ENCODE assay signal across 14 cellular contexts in genomic region chr19:18467978-18468377, GRCh38. TPM values are rescaled to one million over a fixed set of nuclear protein-coding genes. Genes with fewer than 3 reads are reported as not detected.
DNase-seq lines count a peak whose midpoint lies in the region; ATAC-seq, FAIRE-seq and TF ChIP-seq lines count a peak whose summit lies in the region.
"Had no signal": no experiment of that assay in that cellular context is flagged by ENCODE, and none has a peak within 500 bp of the region (broad histone marks: within the 10 kb centered on the region; RNA-seq: fewer than 3 reads in every experiment).

No MANE protein-coding gene starts in this region.

- H3K27me3 Mint-ChIP-seq in natural killer cell treated with Interleukin-12 subunit alpha and Interleukin-12 subunit beta and Interleukin-15 and Interleukin-18, amount 100 ng/mL, for 72 hours = no peaks in the 10 kb centered on the region
- H3K27me3 Mint-ChIP-seq in natural killer cell (ENCODE audit: low read depth in 2 of 2) (no peaks in the 10 kb centered on the region), memory B cell (no peaks in the 10 kb centered on the region)
- H3K27me3 Mint-ChIP-seq in activated T-helper 17 cell treated with anti-CD3 and anti-CD28 coated beads, Interleukin-2, amount 50 U/mL, for 72 hours = no peaks in the 10 kb centered on the region

- no peaks in the 10 kb centered on the region for H3K9me3 Mint-ChIP-seq in natural killer cell treated with Interleukin-12 subunit alpha and Interleukin-12 subunit beta and Interleukin-15 and Interleukin-18, amount 100 ng/mL, for 72 hours
- H3K9me3 Mint-ChIP-seq in natural killer cell (no peaks in the 10 kb centered on the region), memory B cell (no peaks in the 10 kb centered on the region)
- H3K9me3 Mint-ChIP-seq in activated T-helper 17 cell treated with anti-CD3 and anti-CD28 coated beads, Interleukin-2, amount 50 U/mL, for 72 hours = no peaks in the 10 kb centered on the region

- FAIRE-seq in urothelium cell line (lab: Jason Lieb, UNC) = peak; percentile 71
- FAIRE-seq: frontal cortex had no signal

- H3K4me1 Mint-ChIP-seq in natural killer cell treated with Interleukin-12 subunit alpha and Interleukin-12 subunit beta and Interleukin-15 and Interleukin-18, amount 100 ng/mL, for 72 hours (ENCODE audit: low read depth in 2 of 2) = peaks cover 20 to 39% of the 10 kb centered on the region in 2 donors
- H3K4me1 Mint-ChIP-seq in natural killer cell (peaks cover 20 to 43% of the 10 kb centered on the region in 2 donors), memory B cell (peaks cover 10% of the 10 kb centered on the region)
- H3K4me1 Mint-ChIP-seq in activated T-helper 17 cell treated with anti-CD3 and anti-CD28 coated beads, Interleukin-2, amount 50 U/mL, for 72 hours = peaks cover 14% of the 10 kb centered on the region

- no peaks in the 10 kb centered on the region for H3K36me3 Mint-ChIP-seq in natural killer cell treated with Interleukin-12 subunit alpha and Interleukin-12 subunit beta and Interleukin-15 and Interleukin-18, amount 100 ng/mL, for 72 hours
- H3K36me3 Mint-ChIP-seq in natural killer cell = no peaks in the 10 kb centered on the region
- peaks cover 57% of the 10 kb centered on the region for H3K36me3 Mint-ChIP-seq in activated T-helper 17 cell treated with anti-CD3 and anti-CD28 coated beads, Interleukin-2, amount 50 U/mL, for 72 hours (ENCODE audit: low read depth)
- H3K36me3 Mint-ChIP-seq in memory B cell = peaks cover 11% of the 10 kb centered on the region

- peak overlapping the region; percentile 40 to 70 for H3K27ac Mint-ChIP-seq in natural killer cell treated with Interleukin-12 subunit alpha and Interleukin-12 subunit beta and Interleukin-15 and Interleukin-18, amount 100 ng/mL, for 72 hours
- H3K27ac Mint-ChIP-seq in natural killer cell (peak overlapping the region in 1 of 2 donors; percentile 73), memory B cell (peak overlapping the region; percentile 76)
- H3K27ac Mint-ChIP-seq in activated T-helper 17 cell treated with anti-CD3 and anti-CD28 coated beads, Interleukin-2, amount 50 U/mL, for 72 hours = peak overlapping the region; percentile 78

- no peak overlapping the region for H3K4me3 Mint-ChIP-seq in natural killer cell treated with Interleukin-12 subunit alpha and Interleukin-12 subunit beta and Interleukin-15 and Interleukin-18, amount 100 ng/mL, for 72 hours
- H3K4me3 Mint-ChIP-seq in natural killer cell = no peak overlapping the region
- no peak overlapping the region for H3K4me3 Mint-ChIP-seq in activated T-helper 17 cell treated with anti-CD3 and anti-CD28 coated beads, Interleukin-2, amount 50 U/mL, for 72 hours
- H3K4me3 Mint-ChIP-seq in memory B cell = no peak overlapping the region

- no peak for ATAC-seq in natural killer cell treated with Interleukin-12 subunit alpha and Interleukin-12 subunit beta and Interleukin-15 and Interleukin-18, amount 100 ng/mL, for 72 hours
- no peak for ATAC-seq in natural killer cell
- no peak for ATAC-seq in activated T-helper 17 cell treated with anti-CD3 and anti-CD28 coated beads, Interleukin-2, amount 50 U/mL, for 72 hours (replicated peaks)
- no peak for ATAC-seq in memory B cell (ENCODE audit: low read depth)
- no peak for ATAC-seq in HG02759 (IDR thresholded peaks at IDR 0.05; ENCODE audit: unreplicated experiment)

- TF ChIP-seq CTCF in natural killer cell (IDR thresholded peaks at IDR 0.05) = no peak

- intact Hi-C loops in natural killer cell (cut with micrococcal nuclease) = loop anchor here (5.0 kb wide), 1 partner anchor 379 kb away; no protein-coding TSS in a partner anchor

- no peak for DNase-seq in natural killer cell treated with Interleukin-12 subunit alpha and Interleukin-12 subunit beta and Interleukin-15 and Interleukin-18, amount 100 ng/mL, for 72 hours (ENCODE audit: low spot score)
- DNase-seq in natural killer cell (no peak), memory B cell (ENCODE audit: low spot score in 2 of 2) (no peak), urothelium cell line (ENCODE audit: low spot score) (no peak), activated gamma-delta T cell (lab: John Stamatoyannopoulos, UW) (no peak), NCI-H187 treated with DMSO at 0.1 percent for 48 hours (lab: John Stamatoyannopoulos, UW) (no peak)
- DNase-seq: colonic mucosa; COR-L47; EL; NCI-H526; stimulated activated CD4-positive, alpha-beta T cell treated with anti-CD3 and anti-CD28 coated beads, Interleukin-2, amount 100 ng/mL, for 48 hours had no signal

RNA-seq across cellular contexts. Expression of gene ISYNA1, which starts 30.0 kb away (rescaled TPM):
- 10 to 100 TPM; 19.0 to 25.6 TPM for total RNA-seq in natural killer cell treated with Interleukin-12 subunit alpha and Interleukin-12 subunit beta and Interleukin-15 and Interleukin-18, amount 100 ng/mL, for 72 hours
- total RNA-seq in natural killer cell = 10 to 100 TPM; 39.7 to 53.6 (median 40.1) TPM
- total RNA-seq in activated T-helper 17 cell treated with anti-CD3 and anti-CD28 coated beads, Interleukin-2, amount 50 U/mL, for 72 hours = 10 to 100 TPM; 15.9 to 22.0 TPM

RNA-seq across cellular contexts. Expression of gene SSBP4, which starts 48.8 kb away (rescaled TPM):
- total RNA-seq in natural killer cell treated with Interleukin-12 subunit alpha and Interleukin-12 subunit beta and Interleukin-15 and Interleukin-18, amount 100 ng/mL, for 72 hours = 100 to 1,000 TPM; 112 to 271 TPM
- total RNA-seq in natural killer cell = 100 to 1,000 TPM; 137 to 169 (median 158) TPM
- 100 to 1,000 TPM in 1 of 2 donors, 10 to 100 TPM in 1; 73.8 to 169 TPM for total RNA-seq in activated T-helper 17 cell treated with anti-CD3 and anti-CD28 coated beads, Interleukin-2, amount 50 U/mL, for 72 hours

RNA-seq across cellular contexts. Expression of gene ELL, which starts 53.9 kb away (rescaled TPM):
- total RNA-seq in natural killer cell treated with Interleukin-12 subunit alpha and Interleukin-12 subunit beta and Interleukin-15 and Interleukin-18, amount 100 ng/mL, for 72 hours = 10 to 100 TPM; 52.3 to 75.2 TPM
- total RNA-seq in natural killer cell = 10 to 100 TPM; 61.1 to 64.3 (median 63.8) TPM
- 10 to 100 TPM; 23.7 to 41.8 TPM for total RNA-seq in activated T-helper 17 cell treated with anti-CD3 and anti-CD28 coated beads, Interleukin-2, amount 50 U/mL, for 72 hours
